Comparison of ENCODE assay signal across 7 cellular contexts in the genomic region with DNA sequence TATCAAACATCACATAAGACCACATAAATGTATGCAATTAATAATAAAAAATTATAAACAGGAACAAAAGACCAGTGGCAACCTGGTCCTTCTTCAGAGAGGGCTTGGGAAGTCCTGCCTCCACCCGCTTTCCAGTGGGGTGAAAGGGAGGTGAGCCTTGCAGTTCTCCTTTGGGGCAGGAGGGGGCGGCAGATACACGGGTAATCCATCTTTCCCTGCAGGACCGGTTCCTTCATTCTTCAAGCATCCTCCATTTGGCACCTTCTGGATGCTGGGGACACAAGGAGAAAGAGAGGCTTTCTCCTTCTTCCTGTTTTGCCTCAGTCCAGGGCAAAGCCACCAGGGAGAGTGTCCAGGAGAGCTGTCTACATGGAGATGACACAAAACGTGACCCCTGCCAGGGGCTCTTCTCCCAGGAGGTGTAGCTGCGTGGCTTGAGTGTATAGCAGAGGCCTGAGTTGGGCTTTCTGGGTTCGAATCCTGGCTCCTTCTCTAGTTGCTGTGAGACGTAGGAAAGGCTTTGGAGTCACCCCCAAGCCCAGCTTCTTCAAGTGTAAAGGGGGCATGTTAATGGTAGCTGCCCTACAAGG. TPM values are rescaled to one million over a fixed set of nuclear protein-coding genes. Genes with fewer than 3 reads are reported as not detected.
DNase-seq lines count a peak whose midpoint lies in the region; ATAC-seq and TF ChIP-seq lines count a peak whose summit lies in the region.

No MANE protein-coding gene starts in this region.

- ATAC-seq in HG03342 (IDR thresholded peaks at IDR 0.05; ENCODE audit: unreplicated experiment): no peak

- H3K27me3 Mint-ChIP-seq in brain: peaks cover 13% of the 10 kb centered on the region
- peaks cover 2 to 11% (median 7%) of the 10 kb centered on the region in 3 donors for H3K27me3 Mint-ChIP-seq in immature natural killer cell (ENCODE audit: low read depth in 3 of 3)

- peaks cover 7% of the 10 kb centered on the region for H3K4me1 Mint-ChIP-seq in brain
- peaks cover 22 to 28% of the 10 kb centered on the region in 2 donors for H3K4me1 Mint-ChIP-seq in immature natural killer cell

- H3K4me3 ChIP-seq in GM12875 (ENCODE audit: low read depth, low read length): no peak overlapping the region

- no peak overlapping the region for H3K4me3 Mint-ChIP-seq in brain
- H3K4me3 Mint-ChIP-seq in immature natural killer cell: no peak overlapping the region

- peaks cover 3 to 20% (median 6%) of the 10 kb centered on the region in 5 experiments for H3K9me3 Mint-ChIP-seq in brain
- peaks cover 0 to 4% (median 0%) of the 10 kb centered on the region in 6 donors for H3K9me3 Mint-ChIP-seq in immature natural killer cell

- DNase-seq in NCI-H146 (lab: John Stamatoyannopoulos, UW) (peak; percentile 57), UCSD-AML1 (lab: John Stamatoyannopoulos, UW; ENCODE audit: unreplicated experiment) (peak; percentile 73), immature natural killer cell (peak; percentile 74 to 76 (median 75))
- peak; percentile 52 to 68 for DNase-seq in stimulated activated CD4-positive, alpha-beta T cell treated with anti-CD3 and anti-CD28 coated beads, Interleukin-15, amount 100 ng/mL, for 1 hour (ENCODE audit: low read depth in 1 of 2, low spot score in 1 of 2)

- H3K36me3 Mint-ChIP-seq in brain: peaks cover 6% of the 10 kb centered on the region
- peaks cover 0 to 8% (median 3%) of the 10 kb centered on the region in 3 donors for H3K36me3 Mint-ChIP-seq in immature natural killer cell

- TF ChIP-seq CTCF in GM12875 (IDR thresholded peaks at IDR 0.05; ENCODE audit: borderline replicate concordance, insufficient read depth, low read depth, low read length) (peak; percentile 96), brain (conservative IDR thresholded peaks at IDR 0.05) (peak; percentile 94 to 98)

- peak overlapping the region in 3 of 5 experiments; percentile 60 to 81 (median 66) for H3K27ac Mint-ChIP-seq in brain
- H3K27ac Mint-ChIP-seq in immature natural killer cell: no peak overlapping the region

RNA-seq across cellular contexts. Expression of gene RPLP1, which starts 23.2 kb away (rescaled TPM):
- polyA plus RNA-seq in brain (ENCODE audit: insufficient read depth, low read depth, low replicate concordance) (2,442 TPM), immature natural killer cell (1,000 to 10,000 TPM in 2 of 3 donors, 100 to 1,000 TPM in 1; 537 to 1,740 (median 1,337) TPM)

Comparison
In these comparisons a context has a peak if more than half of its experiments do, and no peak if none do; other contexts are left out.
1. H3K27ac Mint-ChIP-seq: peak in brain (3 of 5); none in immature natural killer cell (0 of 6).
2. Peak in every context shown above with its lines, with median percentiles within 50 percentile points of each other: DNase-seq.